Comparison of ENCODE assay signal across 8 cellular contexts in genomic region chr2:43178602-43179542, GRCh38. TPM values are rescaled to one million over a fixed set of nuclear protein-coding genes. Genes with fewer than 3 reads are reported as not detected.
DNase-seq lines count a peak whose midpoint lies in the region; ATAC-seq and TF ChIP-seq lines count a peak whose summit lies in the region.

No MANE protein-coding gene starts in this region.

- TF ChIP-seq CTCF in CD8-positive, alpha-beta T cell (IDR thresholded peaks at IDR 0.05) = no peak

- H3K9me3 Mint-ChIP-seq in CD8-positive, alpha-beta T cell = no peaks in the 10 kb centered on the region

- 15 to 25% methylated on average over 10 to 14 of the region's 18 CpGs for whole genome bisulfite sequencing in mesodermal cell (ENCODE audit: insufficient coverage in 2 of 2), 2 experiments

- peak overlapping the region; percentile 14 for H3K9ac ChIP-seq in endocrine pancreas (ENCODE audit: control insufficient read depth, insufficient read depth, low read length)

- POLR2A ChIA-PET in CD8-positive, alpha-beta T cell (lab: Charles Lee) = interaction anchor here (1.1 to 28.3 kb wide), 5 partner anchors 10 to 45 kb away, joined by 4 to 828 read pairs (median 23); partner anchors contain the start of gene ZFP36L2

- no peak for ATAC-seq in CD8-positive, alpha-beta T cell
- ATAC-seq in GM21723 (IDR thresholded peaks at IDR 0.05; ENCODE audit: unreplicated experiment) = no peak

- H3K4me3 ChIP-seq in CD8-positive, alpha-beta T cell (ENCODE audit: low read depth, low read length) = no peak overlapping the region
- H3K4me3 ChIP-seq in endocrine pancreas (ENCODE audit: control insufficient read depth, insufficient read depth, low read length) (no peak overlapping the region), mesodermal cell (ENCODE audit: extremely low read depth, insufficient read depth, low read length, poor library complexity, severe bottlenecking) (no peak overlapping the region)

- CTCF ChIA-PET in CD8-positive, alpha-beta T cell (lab: Charles Lee) = interaction anchor here (1.1 to 26.6 kb wide), 7 partner anchors 9 to 305 kb away, joined by 3 to 537 read pairs (median 5); partner anchors contain the start of gene ZFP36L2

- peaks cover 4% of the 10 kb centered on the region for H3K36me3 Mint-ChIP-seq in CD8-positive, alpha-beta T cell

- H3K9me3 ChIP-seq in CD8-positive, alpha-beta T cell (ENCODE audit: low read length) = peaks cover 8% of the 10 kb centered on the region
- H3K9me3 ChIP-seq in endocrine pancreas (ENCODE audit: control insufficient read depth, low read length) (peaks cover 9% of the 10 kb centered on the region), mesodermal cell (ENCODE audit: control insufficient read depth, low read length) (peaks cover 7% of the 10 kb centered on the region)

- intact Hi-C loops in CD8-positive, alpha-beta T cell (cut with DNase I, micrococcal nuclease) = no loop called here

- peak overlapping the region; percentile 90 for H3K27ac Mint-ChIP-seq in CD8-positive, alpha-beta T cell

- H3K27me3 Mint-ChIP-seq in CD8-positive, alpha-beta T cell (ENCODE audit: low read depth) = no peaks in the 10 kb centered on the region

- no peaks in the 10 kb centered on the region for H3K36me3 ChIP-seq in CD8-positive, alpha-beta T cell (ENCODE audit: insufficient read depth, low read length)
- H3K36me3 ChIP-seq in endocrine pancreas (ENCODE audit: control insufficient read depth, insufficient read depth, low read length) = no peaks in the 10 kb centered on the region
- no peaks in the 10 kb centered on the region for H3K36me3 ChIP-seq in mesodermal cell (ENCODE audit: control insufficient read depth, insufficient read depth, low read length)

- H3K4me1 Mint-ChIP-seq in CD8-positive, alpha-beta T cell (ENCODE audit: low read depth) = peaks cover 66% of the 10 kb centered on the region

- in situ Hi-C loops in KBM-7 (cut with MboI; ENCODE audit: low pct_unique_long_range_greater_than_20kb, low sequenced_read_pairs) = no loop called here

- no peak overlapping the region for H3K27ac ChIP-seq in CD8-positive, alpha-beta T cell (ENCODE audit: low read depth, low read length)
- peak overlapping the region; percentile 95 for H3K27ac ChIP-seq in mesodermal cell (ENCODE audit: low read depth, low read length, severe bottlenecking)

- H3K27me3 ChIP-seq in CD8-positive, alpha-beta T cell (ENCODE audit: insufficient read depth, low read length) = no peaks in the 10 kb centered on the region
- H3K27me3 ChIP-seq in endocrine pancreas (ENCODE audit: control insufficient read depth, insufficient read depth, low read length) = no peaks in the 10 kb centered on the region

- H3K4me1 ChIP-seq in CD8-positive, alpha-beta T cell (ENCODE audit: insufficient read depth, low read length) = peaks cover 57% of the 10 kb centered on the region
- no peaks in the 10 kb centered on the region for H3K4me1 ChIP-seq in endocrine pancreas (ENCODE audit: control insufficient read depth, insufficient read depth, low read length)
- H3K4me1 ChIP-seq in mesodermal cell (ENCODE audit: control insufficient read depth, insufficient read depth, low read length, poor library complexity, severe bottlenecking) = peaks cover 32% of the 10 kb centered on the region

- peak in 2 of 7 experiments; percentile 45 to 63 for DNase-seq in CD8-positive, alpha-beta T cell
- peak; percentile 75 for DNase-seq in KBM-7
- DNase-seq in T1000 (lab: John Stamatoyannopoulos, UW) = peak; percentile 65
- DNase-seq in ureter (ENCODE audit: low spot score) = peak; percentile 87
- no peak for DNase-seq in GM19238 (ENCODE audit: insufficient read length, low spot score)

- peak overlapping the region; percentile 45 for H3K4me3 Mint-ChIP-seq in CD8-positive, alpha-beta T cell

RNA-seq across cellular contexts. Expression of gene ZFP36L2, which starts 47.5 kb away (rescaled TPM):
- 1,000 to 10,000 TPM; 1,270 to 1,311 TPM for total RNA-seq in CD8-positive, alpha-beta T cell
- 59.1 TPM for polyA plus RNA-seq in mesodermal cell (2013, experiment 1 of 2)
- 51.5 TPM for polyA plus RNA-seq in mesodermal cell (2013, experiment 2 of 2)
- total RNA-seq in ureter = 149 TPM
